ENCODE assay signal across 1 cellular context in the genomic region with DNA sequence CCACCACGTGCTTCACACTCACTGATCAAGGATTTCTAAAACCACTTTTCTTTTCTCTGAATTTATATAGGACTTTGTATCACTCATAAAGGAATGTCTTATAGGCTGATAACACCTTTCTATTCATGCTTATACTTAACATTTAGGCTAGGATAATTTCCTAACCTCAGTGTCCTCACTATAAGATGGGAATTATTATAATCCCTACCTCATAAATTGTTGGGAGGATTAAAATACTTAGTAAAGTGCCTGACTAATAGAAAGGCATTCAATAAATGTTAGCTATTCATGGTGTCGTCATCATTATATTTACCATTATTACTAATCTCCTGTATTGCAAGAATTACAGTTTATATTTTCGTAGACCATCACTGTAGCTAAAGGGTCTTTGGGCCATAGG. TPM values are rescaled to one million over a fixed set of nuclear protein-coding genes. Genes with fewer than 3 reads are reported as not detected.
"Had no signal": no experiment of that assay in that cellular context is flagged by ENCODE, and none has a peak within 500 bp of the region (broad histone marks: within the 10 kb centered on the region; RNA-seq: fewer than 3 reads in every experiment).

No MANE protein-coding gene starts in this region.

RNA-seq across cellular contexts. Expression of gene FOXD4, which starts 41.8 kb away (rescaled TPM):
- total RNA-seq: G401 had no signal
